In genomic region chr1:238552271-238552670, GRCh38 we compare ENCODE assay signal across 19 cellular contexts.
DNase-seq lines count a peak whose midpoint lies in the region; ATAC-seq and TF ChIP-seq lines count a peak whose summit lies in the region.
"Had no signal": no experiment of that assay in that cellular context is flagged by ENCODE, and none has a peak within 500 bp of the region (broad histone marks: within the 10 kb centered on the region; RNA-seq: fewer than 3 reads in every experiment).

No MANE protein-coding gene starts in this region.

- H3K79me2 ChIP-seq in GM23338 (replicated peaks; ENCODE audit: insufficient read depth), result no peaks in the 10 kb centered on the region

- H3K9me2 ChIP-seq in GM23338 (ENCODE audit: insufficient read depth), result no peaks in the 10 kb centered on the region

- H3K4me3 Mint-ChIP-seq in GM23338, result no peak overlapping the region
- no peak overlapping the region for H3K4me3 Mint-ChIP-seq in progenitor cell of endocrine pancreas (ENCODE audit: low read depth)
- H3K4me3 Mint-ChIP-seq in activated T-helper 17 cell treated with anti-CD3 and anti-CD28 coated beads, Interleukin-2, amount 50 U/mL, for 72 hours, result no peak overlapping the region
- H3K4me3 Mint-ChIP-seq: B cell had no signal

- H3K27ac ChIP-seq in GM23338 (ENCODE audit: low read depth), result no peak overlapping the region
- H3K27ac ChIP-seq: GM23248 had no signal

- H3K4me2 ChIP-seq in GM23338, result no peak overlapping the region

- 0 out of 2 replicates have a peak, but pooled peaks cover 3% of the 10 kb centered on the region for H3K4me1 ChIP-seq in GM23338 (ENCODE audit: insufficient read depth)

- no peak for TF ChIP-seq CTCF in GM23338 (conservative IDR thresholded peaks at IDR 0.05; ENCODE audit: low read depth in 2 of 2)
- TF ChIP-seq CTCF in choroid plexus epithelial cell (conservative IDR thresholded peaks at IDR 0.05; ENCODE audit: low read depth, low read length), result no peak
- TF ChIP-seq CTCF in progenitor cell of endocrine pancreas (IDR thresholded peaks at IDR 0.05; ENCODE audit: unreplicated experiment), result no peak

- H3F3A ChIP-seq in GM23338 (replicated peaks; ENCODE audit: low read depth), result no peaks in the 10 kb centered on the region

- no peaks in the 10 kb centered on the region for H4K20me1 ChIP-seq in GM23338 (replicated peaks; ENCODE audit: insufficient read depth)

- no peaks in the 10 kb centered on the region for H3K27me3 ChIP-seq in GM23338 (ENCODE audit: insufficient read depth)

- no peak for ATAC-seq in GM23338
- no peak for ATAC-seq in activated T-helper 17 cell treated with anti-CD3 and anti-CD28 coated beads, Interleukin-2, amount 50 U/mL, for 72 hours (replicated peaks)
- ATAC-seq: HepG2, PC-3 had no signal

- DNase-seq in GM23338 (ENCODE audit: low spot score) (no peak), choroid plexus epithelial cell (ENCODE audit: low read depth) (peak; percentile 38), iris pigment epithelial cell (ENCODE audit: low read depth) (peak; percentile 40), progenitor cell of endocrine pancreas (ENCODE audit: low spot score, unreplicated experiment) (no peak), NCI-H510A treated with DMSO at 0.1 percent for 48 hours (lab: John Stamatoyannopoulos, UW) (no peak), DMS 273 treated with DMSO at 0.1 percent for 48 hours (lab: John Stamatoyannopoulos, UW) (no peak)
- no peak for DNase-seq in activated CD4-positive, CD25-positive, alpha-beta regulatory T cell (lab: John Stamatoyannopoulos, UW)
- DNase-seq: GF-D8, GM23248, KBM-7, NCI-H1105 treated with DMSO at 0.1 percent for 48 hours, NCI-H1694 treated with DMSO at 0.1 percent for 48 hours, NCI-H2107, NCI-H524, NCI-H82, PC-3 had no signal

- H3K36me3 ChIP-seq in GM23338 (ENCODE audit: insufficient read depth), result no peaks in the 10 kb centered on the region

- peaks cover 10% of the 10 kb centered on the region; the same call in 2 of the 3 replicates for H3K9me3 Mint-ChIP-seq in GM23338
- no peaks in the 10 kb centered on the region for H3K9me3 Mint-ChIP-seq in progenitor cell of endocrine pancreas (ENCODE audit: low read depth)
- H3K9me3 Mint-ChIP-seq in activated T-helper 17 cell treated with anti-CD3 and anti-CD28 coated beads, Interleukin-2, amount 50 U/mL, for 72 hours, result no peaks in the 10 kb centered on the region

- H3K27ac Mint-ChIP-seq in GM23338 (no peak overlapping the region), progenitor cell of endocrine pancreas (peak overlapping the region; percentile 12)
- H3K27ac Mint-ChIP-seq in activated T-helper 17 cell treated with anti-CD3 and anti-CD28 coated beads, Interleukin-2, amount 50 U/mL, for 72 hours, result no peak overlapping the region
- H3K27ac Mint-ChIP-seq: B cell had no signal

- H3K4me3 ChIP-seq in GM23338 (no peak overlapping the region), choroid plexus epithelial cell (ENCODE audit: low read depth, low read length) (no peak overlapping the region)
- H3K4me3 ChIP-seq: GM23248 had no signal

- peak overlapping the region; percentile 76; the same call in 1 of the 2 replicates for H2AFZ ChIP-seq in GM23338
- H2AFZ ChIP-seq: GM23248 had no signal

- H3K36me3 Mint-ChIP-seq in GM23338 (ENCODE audit: low read depth) (0 out of 3 replicates have a peak, but pooled peaks cover under 1% of the 10 kb centered on the region), progenitor cell of endocrine pancreas (ENCODE audit: insufficient read depth) (no peaks in the 10 kb centered on the region)
- H3K36me3 Mint-ChIP-seq in activated T-helper 17 cell treated with anti-CD3 and anti-CD28 coated beads, Interleukin-2, amount 50 U/mL, for 72 hours (ENCODE audit: low read depth), result no peaks in the 10 kb centered on the region

- no peaks in the 10 kb centered on the region for H3K4me1 Mint-ChIP-seq in GM23338
- no peaks in the 10 kb centered on the region for H3K4me1 Mint-ChIP-seq in progenitor cell of endocrine pancreas (ENCODE audit: low read depth)
- no peaks in the 10 kb centered on the region for H3K4me1 Mint-ChIP-seq in activated T-helper 17 cell treated with anti-CD3 and anti-CD28 coated beads, Interleukin-2, amount 50 U/mL, for 72 hours
- H3K4me1 Mint-ChIP-seq: B cell had no signal

- H3K27me3 Mint-ChIP-seq in GM23338 (ENCODE audit: insufficient read depth, low read depth, poor library complexity), result no peaks in the 10 kb centered on the region
- no peaks in the 10 kb centered on the region for H3K27me3 Mint-ChIP-seq in progenitor cell of endocrine pancreas
- H3K27me3 Mint-ChIP-seq in activated T-helper 17 cell treated with anti-CD3 and anti-CD28 coated beads, Interleukin-2, amount 50 U/mL, for 72 hours, result no peaks in the 10 kb centered on the region
- H3K27me3 Mint-ChIP-seq: B cell had no signal

TF ChIP-seq in GM23338, 12 proteins besides CTCF, POLR2A, EP300 and RAD21 (continues in another document):
- TF ChIP-seq REST (IDR thresholded peaks at IDR 0.05; ENCODE audit: unreplicated experiment), result no peak
- TF ChIP-seq NANOG (IDR thresholded peaks at IDR 0.05; ENCODE audit: borderline replicate concordance), result no peak
- TF ChIP-seq EZH2phosphoT487 (IDR thresholded peaks at IDR 0.05; ENCODE audit: unreplicated experiment), result no peak
- TF ChIP-seq POLR2AphosphoS5 (IDR thresholded peaks at IDR 0.05; ENCODE audit: low read depth), result no peak
- TF ChIP-seq ZNF114 (CRISPR knock-in tag; IDR thresholded peaks at IDR 0.05), result no peak
- TF ChIP-seq ZNF331 (CRISPR knock-in tag; IDR thresholded peaks at IDR 0.05; ENCODE audit: low read depth), result no peak
- TF ChIP-seq EZH2 (IDR thresholded peaks at IDR 0.05; ENCODE audit: low read depth, unreplicated experiment), result no peak
- TF ChIP-seq CREB1 (CRISPR knock-in tag; IDR thresholded peaks at IDR 0.05; ENCODE audit: low read depth), result no peak
- TF ChIP-seq JUNB (IDR thresholded peaks at IDR 0.05; ENCODE audit: unreplicated experiment), result no peak
- TF ChIP-seq ETS1 (IDR thresholded peaks at IDR 0.05), result no peak

Comparison
In these comparisons a context has a peak if more than half of its experiments do, and no peak if none do; other contexts are left out.
1. DNase-seq: peak in choroid plexus epithelial cell (single experiment) and iris pigment epithelial cell (single experiment); none in GM23338 (single experiment), progenitor cell of endocrine pancreas (single experiment), activated CD4-positive, CD25-positive, alpha-beta regulatory T cell (0 of 4), NCI-H510A treated with DMSO at 0.1 percent for 48 hours (single experiment) and DMS 273 treated with DMSO at 0.1 percent for 48 hours (single experiment).